Comparison of ENCODE assay signal across 9 cellular contexts in the genomic region with DNA sequence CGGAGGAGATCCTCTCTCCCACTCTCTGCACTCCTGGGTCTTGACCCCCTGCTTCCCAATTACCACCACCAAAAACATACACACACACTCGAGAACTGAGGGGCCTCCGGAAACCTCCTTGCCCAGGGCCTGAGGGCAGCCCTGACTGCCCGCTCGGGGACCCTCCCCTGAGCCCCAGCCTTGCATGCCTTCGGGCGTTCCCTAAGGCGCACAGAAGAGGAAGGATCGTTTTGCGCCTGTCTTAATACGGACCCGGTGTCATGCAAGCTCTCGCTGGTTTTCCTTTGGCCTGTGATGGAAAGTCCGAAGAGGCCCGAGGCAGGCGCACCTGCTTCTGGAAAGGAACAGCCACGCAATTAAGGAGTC. TPM values are rescaled to one million over a fixed set of nuclear protein-coding genes. Genes with fewer than 3 reads are reported as not detected.
DNase-seq lines count a peak whose midpoint lies in the region; ATAC-seq and TF ChIP-seq lines count a peak whose summit lies in the region.
"Had no signal": no experiment of that assay in that cellular context is flagged by ENCODE, and none has a peak within 500 bp of the region (broad histone marks: within the 10 kb centered on the region; RNA-seq: fewer than 3 reads in every experiment).

No MANE protein-coding gene starts in this region.

- H3K4me1 ChIP-seq in ES-I3 (ENCODE audit: insufficient read depth, low read length) (peaks cover 5% of the 10 kb centered on the region; the same call in 1 of the 2 replicates), breast epithelium (peaks cover 0 to 8% of the 10 kb centered on the region in 2 donors), parathyroid adenoma (no peaks in the 10 kb centered on the region), vagina (peaks cover 15% of the 10 kb centered on the region), foreskin keratinocyte (no peaks in the 10 kb centered on the region)

- H3K4me2 ChIP-seq in parathyroid adenoma (ENCODE audit: low read length) = peak overlapping the region; percentile 77

- H3K36me3 ChIP-seq in ES-I3 (ENCODE audit: insufficient read depth, low read length) (no peaks in the 10 kb centered on the region), breast epithelium (no peaks in the 10 kb centered on the region), parathyroid adenoma (ENCODE audit: control insufficient read depth, insufficient read depth, low read length) (no peaks in the 10 kb centered on the region), vagina (no peaks in the 10 kb centered on the region)

- peak overlapping the region; percentile 49 to 72 (median 59) for H3K4me3 ChIP-seq in breast epithelium
- no peak overlapping the region for H3K4me3 ChIP-seq in parathyroid adenoma (ENCODE audit: low read depth, low read length)
- H3K4me3 ChIP-seq in vagina = no peak overlapping the region

- peak overlapping the region; percentile 78 for H2AFZ ChIP-seq in parathyroid adenoma

- intact Hi-C loops in breast epithelium (cut with DNase I; ENCODE audit: low total_unique reads) = no loop called here
- intact Hi-C loops in vagina (cut with DNase I) = no loop called here

- no peaks in the 10 kb centered on the region for H3K9me3 ChIP-seq in ES-I3 (ENCODE audit: control insufficient read depth, insufficient read depth, low read length)
- no peaks in the 10 kb centered on the region for H3K9me3 ChIP-seq in breast epithelium
- no peaks in the 10 kb centered on the region for H3K9me3 ChIP-seq in parathyroid adenoma (ENCODE audit: control insufficient read depth, low read length)
- no peaks in the 10 kb centered on the region for H3K9me3 ChIP-seq in vagina

- peaks cover 0 to 55% of the 10 kb centered on the region in 2 donors for H3K27me3 ChIP-seq in breast epithelium
- H3K27me3 ChIP-seq in parathyroid adenoma (ENCODE audit: control insufficient read depth, insufficient read depth, low read length) = no peaks in the 10 kb centered on the region
- H3K27me3 ChIP-seq in vagina = no peaks in the 10 kb centered on the region
- H3K27me3 ChIP-seq in foreskin keratinocyte = peaks cover 60% of the 10 kb centered on the region

- TF ChIP-seq CTCF in breast epithelium (IDR thresholded peaks at IDR 0.05) (no peak), parathyroid adenoma (IDR thresholded peaks at IDR 0.05) (no peak), vagina (IDR thresholded peaks at IDR 0.05) (no peak), foreskin keratinocyte (conservative IDR thresholded peaks at IDR 0.05) (no peak)

- H3K27ac ChIP-seq in breast epithelium (no peak overlapping the region), parathyroid adenoma (no peak overlapping the region), vagina (no peak overlapping the region), foreskin keratinocyte (no peak overlapping the region)

- H3K79me2 ChIP-seq in parathyroid adenoma = no peaks in the 10 kb centered on the region

- H3K9ac ChIP-seq in ES-I3 (ENCODE audit: low read depth, low read length) (peak overlapping the region; percentile 58; the same call in 1 of the 2 replicates), parathyroid adenoma (no peak overlapping the region)

- ATAC-seq in HG03175 (IDR thresholded peaks at IDR 0.05; ENCODE audit: unreplicated experiment) (peak; percentile 10), GM21825 (IDR thresholded peaks at IDR 0.05; ENCODE audit: unreplicated experiment) (no peak), foreskin keratinocyte (no peak)

- DNase-seq in breast epithelium (ENCODE audit: low spot score in 2 of 2) (no peak), SHP77 (lab: John Stamatoyannopoulos, UW) (no peak), vagina (ENCODE audit: extremely low spot score in 2 of 2) (no peak), foreskin keratinocyte (no peak)

- TF ChIP-seq POLR2A in breast epithelium (IDR thresholded peaks at IDR 0.05) (no peak), vagina (IDR thresholded peaks at IDR 0.05) (no peak)

RNA-seq across cellular contexts. Expression of gene POU3F3, which starts 19.8 kb away (rescaled TPM):
- total RNA-seq in breast epithelium (1 to 10 TPM in 1 of 3 donors, under 1 TPM in 2; 0.32 to 3.4 (median 0.98) TPM), vagina (not detected), foreskin keratinocyte (not detected in 2 replicates)
- polyA plus RNA-seq in foreskin keratinocyte = not detected in 2 replicates
- total RNA-seq: HT-29 had no signal

Comparison
In these comparisons a context has a peak if more than half of its experiments do, and no peak if none do; other contexts are left out.
1. H3K4me3 ChIP-seq: peak in breast epithelium (3 of 3); none in parathyroid adenoma (single experiment) and vagina (0 of 2).